ENCODE assay signal across 8 cellular contexts in the genomic region with DNA sequence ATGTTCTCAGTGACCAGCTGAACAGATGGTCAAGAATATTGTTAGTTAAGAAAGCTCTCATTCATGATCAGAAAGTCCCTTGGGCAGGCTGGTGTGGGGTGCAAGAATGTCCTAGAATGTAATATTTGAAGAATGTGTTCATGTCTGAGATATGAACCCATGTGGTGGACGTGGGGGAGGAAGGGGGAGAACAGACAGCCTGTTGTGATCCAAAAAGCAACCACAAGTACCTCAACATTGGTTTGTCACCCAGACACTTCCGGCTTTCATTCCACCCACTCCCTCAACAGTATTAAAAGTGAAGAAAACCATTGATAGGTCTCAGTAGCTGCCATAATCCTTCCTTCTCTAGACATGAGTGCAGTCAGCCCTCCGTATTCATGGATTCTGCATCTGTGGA.
DNase-seq lines count a peak whose midpoint lies in the region; ATAC-seq and TF ChIP-seq lines count a peak whose summit lies in the region.

No MANE protein-coding gene starts in this region.

- H3K27ac ChIP-seq in breast epithelium = peak overlapping the region; percentile 10

- DNase-seq in breast epithelium (ENCODE audit: low spot score in 2 of 2) (peak in 1 of 2 donors; percentile 62), MCF 10A (ENCODE audit: unreplicated experiment) (no peak), fibroblast of gingiva (ENCODE audit: low read depth) (peak; percentile 82), HUDEP-2 (lab: John Stamatoyannopoulos, UW; ENCODE audit: unreplicated experiment in 76 of 76) (no peak), GOT3 (lab: John Stamatoyannopoulos, UW) (no peak)
- DNase-seq in activated CD4-positive, alpha-beta T cell treated with anti-CD3 and anti-CD28 coated beads for 4 hours = peak; percentile 69
- peak in 2 of 3 experiments; percentile 19 to 50 for DNase-seq in stimulated activated CD4-positive, alpha-beta T cell treated with anti-CD3 and anti-CD28 coated beads, TNF-alpha, amount 100 ng/mL, for 4 hours (ENCODE audit: low read depth in 3 of 3)

- intact Hi-C loops in breast epithelium (cut with DNase I; ENCODE audit: low total_unique reads) = no loop called here
- intact Hi-C loops in MCF 10A (cut with micrococcal nuclease) = no loop called here

- peak; percentile 95 for ATAC-seq in HG03432 (IDR thresholded peaks at IDR 0.05; ENCODE audit: unreplicated experiment)

- no TSS peak for BruUV-seq in MCF 10A (replicated peaks; lab: Mats Ljungman, UMichigan)

- TF ChIP-seq CTCF in breast epithelium (IDR thresholded peaks at IDR 0.05) (no peak), MCF 10A (IDR thresholded peaks at IDR 0.05; ENCODE audit: unreplicated experiment) (no peak)

- no peak overlapping the region for H3K4me3 Mint-ChIP-seq in MCF 10A (ENCODE audit: unreplicated experiment)

- peaks cover 0 to 8% of the 10 kb centered on the region in 2 donors for H3K4me1 ChIP-seq in breast epithelium

- no peaks in the 10 kb centered on the region for H3K9me3 ChIP-seq in breast epithelium

- peaks cover 13% of the 10 kb centered on the region for H3K4me1 Mint-ChIP-seq in MCF 10A (ENCODE audit: insufficient read depth, unreplicated experiment)

- CTCF ChIA-PET in MCF 10A (lab: Yijun Ruan, JAX) = interaction anchor here (0.7 to 1.2 kb wide), 2 partner anchors 171 to 184 kb away, joined by 4 to 5 read pairs; no protein-coding TSS in a partner anchor

- H3K4me3 ChIP-seq in breast epithelium = peak overlapping the region in 1 of 3 donors; percentile 26

- H3K27me3 ChIP-seq in breast epithelium = no peaks in the 10 kb centered on the region

- H3K27ac Mint-ChIP-seq in MCF 10A (ENCODE audit: low read depth, unreplicated experiment) = no peak overlapping the region

- TF ChIP-seq POLR2A in breast epithelium (IDR thresholded peaks at IDR 0.05) = no peak

- H3K9me3 Mint-ChIP-seq in MCF 10A (ENCODE audit: unreplicated experiment) = no peaks in the 10 kb centered on the region

- no peaks in the 10 kb centered on the region for H3K27me3 Mint-ChIP-seq in MCF 10A (ENCODE audit: insufficient read depth, unreplicated experiment)

- H3K36me3 ChIP-seq in breast epithelium = no peaks in the 10 kb centered on the region

- peaks cover 6% of the 10 kb centered on the region for H3K36me3 Mint-ChIP-seq in MCF 10A (ENCODE audit: insufficient read depth, unreplicated experiment)

- POLR2A ChIA-PET in MCF 10A (lab: Yijun Ruan, JAX) = no interaction called here

Comparison
In these comparisons a context has a peak if more than half of its experiments do, and no peak if none do; other contexts are left out.
1. DNase-seq: peak in activated CD4-positive, alpha-beta T cell treated with anti-CD3 and anti-CD28 coated beads for 4 hours (2 of 2), fibroblast of gingiva (single experiment) and stimulated activated CD4-positive, alpha-beta T cell treated with anti-CD3 and anti-CD28 coated beads, TNF-alpha, amount 100 ng/mL, for 4 hours (2 of 3); none in MCF 10A (single experiment), HUDEP-2 (0 of 76) and GOT3 (single experiment).